Comparison of ENCODE assay signal across 23 cellular contexts in genomic region chr5:58946232-58946631, GRCh38.
A peak's percentile ranks its signal among the peaks of the same experiment; 100 is the strongest.
DNase-seq lines count a peak whose midpoint lies in the region; ATAC-seq and TF ChIP-seq lines count a peak whose summit lies in the region.
"Had no signal": no experiment of that assay in that cellular context is flagged by ENCODE, and none has a peak within 500 bp of the region (broad histone marks: within the 10 kb centered on the region; RNA-seq: fewer than 3 reads in every experiment).

No MANE protein-coding gene starts in this region.

- no peak for TF ChIP-seq POLR2A in esophagus muscularis mucosa (IDR thresholded peaks at IDR 0.05; ENCODE audit: low read depth)

- no peaks in the 10 kb centered on the region for H3K36me3 ChIP-seq in endodermal cell (ENCODE audit: control insufficient read depth, insufficient read depth, low read length)
- no peaks in the 10 kb centered on the region for H3K36me3 ChIP-seq in osteoblast (ENCODE audit: insufficient read depth, low read length)
- no peaks in the 10 kb centered on the region for H3K36me3 ChIP-seq in MG63
- no peaks in the 10 kb centered on the region for H3K36me3 ChIP-seq in esophagus muscularis mucosa
- H3K36me3 ChIP-seq: BLaER1, SJSA1 had no signal

- H2AFZ ChIP-seq in osteoblast (ENCODE audit: low read length), result peak overlapping the region; percentile 48
- H2AFZ ChIP-seq: PC-9 had no signal

- H3K27ac ChIP-seq in endodermal cell (ENCODE audit: low read depth, low read length), result no peak overlapping the region
- no peak overlapping the region for H3K27ac ChIP-seq in osteoblast (ENCODE audit: low read depth, low read length)
- no peak overlapping the region for H3K27ac ChIP-seq in esophagus muscularis mucosa (replicated peaks in 1 of 4)
- H3K27ac ChIP-seq: BLaER1, PC-9, SJSA1 had no signal

- intact Hi-C loops in esophagus muscularis mucosa (cut with DNase I), result no loop called here

- H3K4me3 Mint-ChIP-seq in endodermal cell, result no peak overlapping the region
- H3K4me3 Mint-ChIP-seq: CD4-positive, alpha-beta T cell; T-cell had no signal

- ATAC-seq in GM18858 (IDR thresholded peaks at IDR 0.05; ENCODE audit: unreplicated experiment), result peak; percentile 57
- peak; percentile 62 for ATAC-seq in HG02798 (IDR thresholded peaks at IDR 0.05; ENCODE audit: poor library complexity, unreplicated experiment)
- no peak for ATAC-seq in GM21825 (IDR thresholded peaks at IDR 0.05; ENCODE audit: unreplicated experiment)
- ATAC-seq: T-cell had no signal

- peaks cover 3% of the 10 kb centered on the region for H3K4me1 Mint-ChIP-seq in endodermal cell
- H3K4me1 Mint-ChIP-seq: T-cell had no signal

- H3K79me2 ChIP-seq in osteoblast (ENCODE audit: insufficient read depth, low read length), result no peaks in the 10 kb centered on the region

- H3K27ac Mint-ChIP-seq in endodermal cell, result peak overlapping the region; percentile 26
- H3K27ac Mint-ChIP-seq: CD4-positive, alpha-beta T cell; T-cell had no signal

- peaks cover 18% of the 10 kb centered on the region for H3K36me3 Mint-ChIP-seq in endodermal cell (ENCODE audit: low read depth)
- H3K36me3 Mint-ChIP-seq: T-cell had no signal

- no peaks in the 10 kb centered on the region for H3K27me3 Mint-ChIP-seq in endodermal cell (ENCODE audit: insufficient read depth)
- H3K27me3 Mint-ChIP-seq: CD4-positive, alpha-beta T cell had no signal

- DNase-seq in endodermal cell, result no peak
- DNase-seq in osteoblast (ENCODE audit: insufficient read length, low spot score, missing footprints), result no peak
- no peak for DNase-seq in MG63
- no peak for DNase-seq in esophagus muscularis mucosa (ENCODE audit: extremely low spot score)
- no peak for DNase-seq in NCI-H510A treated with DMSO at 0.1 percent for 48 hours (lab: John Stamatoyannopoulos, UW)
- DNase-seq: CD4-positive, alpha-beta T cell; DMS53; H7; KBM-7; NCI-H1105 treated with DMSO at 0.1 percent for 48 hours; NCI-H2029; NCI-H446; NCI-H526; NCI-H82; PC-9; Right ventricle myocardium superior; RPMI8226; T-cell had no signal

- H3K27me3 ChIP-seq in endodermal cell (ENCODE audit: control insufficient read depth, insufficient read depth, low read length, poor library complexity, severe bottlenecking) (no peaks in the 10 kb centered on the region), osteoblast (ENCODE audit: insufficient read depth, low read length) (no peaks in the 10 kb centered on the region), MG63 (no peaks in the 10 kb centered on the region), esophagus muscularis mucosa (no peaks in the 10 kb centered on the region)
- H3K27me3 ChIP-seq: BLaER1, SJSA1 had no signal

- H3K9me3 ChIP-seq in endodermal cell (ENCODE audit: control insufficient read depth, low read length), result peaks cover 24% of the 10 kb centered on the region
- no peaks in the 10 kb centered on the region for H3K9me3 ChIP-seq in osteoblast (ENCODE audit: low read depth, low read length)
- peaks cover 7% of the 10 kb centered on the region for H3K9me3 ChIP-seq in MG63
- H3K9me3 ChIP-seq in esophagus muscularis mucosa, result no peaks in the 10 kb centered on the region
- H3K9me3 ChIP-seq: SJSA1 had no signal

- H3K4me3 ChIP-seq in endodermal cell (ENCODE audit: low read length), result no peak overlapping the region
- H3K4me3 ChIP-seq in osteoblast (ENCODE audit: insufficient read depth, low read length), result no peak overlapping the region
- no peak overlapping the region for H3K4me3 ChIP-seq in MG63
- no peak overlapping the region for H3K4me3 ChIP-seq in esophagus muscularis mucosa
- H3K4me3 ChIP-seq: BLaER1, PC-9, SJSA1 had no signal

- no peak for TF ChIP-seq EP300 in esophagus muscularis mucosa (IDR thresholded peaks at IDR 0.05)

- H3K9ac ChIP-seq in endodermal cell (ENCODE audit: extremely low read depth, low read length, poor library complexity, severe bottlenecking), result no peak overlapping the region
- H3K9ac ChIP-seq: BLaER1 had no signal

- peaks cover 20% of the 10 kb centered on the region for H3K9me3 Mint-ChIP-seq in endodermal cell
- H3K9me3 Mint-ChIP-seq: CD4-positive, alpha-beta T cell; T-cell had no signal

- H3K4me1 ChIP-seq in endodermal cell (ENCODE audit: control insufficient read depth, insufficient read depth, low read length) (no peaks in the 10 kb centered on the region), osteoblast (ENCODE audit: insufficient read depth, low read length) (peaks cover 14% of the 10 kb centered on the region), esophagus muscularis mucosa (no peaks in the 10 kb centered on the region)
- H3K4me1 ChIP-seq: BLaER1, SJSA1 had no signal

- WGBS in endodermal cell (ENCODE audit: insufficient coverage in 1 of 2, insufficient read length in 1 of 2), 2 experiments, result 91% methylated on average over 1 of the region's 1 CpG; no CpG with 5 or more reads in 1 of the 2 experiments
- 33% methylated on average over 1 of the region's 1 CpG for WGBS in esophagus muscularis mucosa

- H3K4me2 ChIP-seq in osteoblast (ENCODE audit: insufficient read depth, low read length), result no peak overlapping the region
- H3K4me2 ChIP-seq: BLaER1, PC-9 had no signal

- H4K20me1 ChIP-seq in osteoblast (ENCODE audit: insufficient read depth, low read length), result no peaks in the 10 kb centered on the region
- H4K20me1 ChIP-seq: BLaER1 had no signal

- no peak for TF ChIP-seq CTCF in endodermal cell (conservative IDR thresholded peaks at IDR 0.05)
- TF ChIP-seq CTCF in osteoblast (IDR thresholded peaks at IDR 0.05; ENCODE audit: extremely low read depth, low read depth, low read length), result no peak
- TF ChIP-seq CTCF in esophagus muscularis mucosa (IDR thresholded peaks at IDR 0.05), result no peak
